12 cellular contexts compared by ENCODE assay signal in genomic region chr6:144647971-144648651, GRCh38.
DNase-seq lines count a peak whose midpoint lies in the region; ATAC-seq and TF ChIP-seq lines count a peak whose summit lies in the region.
"Had no signal": no experiment of that assay in that cellular context is flagged by ENCODE, and none has a peak within 500 bp of the region (broad histone marks: within the 10 kb centered on the region; RNA-seq: fewer than 3 reads in every experiment).

No MANE protein-coding gene starts in this region.

- TF ChIP-seq CTCF in HFFc6 (IDR thresholded peaks at IDR 0.05) (peak; percentile 53), left ventricle myocardium inferior (IDR thresholded peaks at IDR 0.05; ENCODE audit: borderline replicate concordance) (no peak)

- H3K4me3 ChIP-seq in left ventricle myocardium inferior: no peak overlapping the region
- H3K4me3 ChIP-seq: prostate gland had no signal

- H3K27ac Mint-ChIP-seq in HFFc6: no peak overlapping the region
- H3K27ac Mint-ChIP-seq in stimulated activated effector memory CD8-positive, alpha-beta T cell treated with anti-CD3 and anti-CD28 coated beads, Interleukin-12 subunit alpha, Interleukin-12 subunit beta, amount 100 ng/mL, for 72 hours: peak overlapping the region; percentile 26

- H3K4me1 Mint-ChIP-seq in HFFc6 (ENCODE audit: low read depth): peaks cover 29% of the 10 kb centered on the region
- H3K4me1 Mint-ChIP-seq in stimulated activated effector memory CD8-positive, alpha-beta T cell treated with anti-CD3 and anti-CD28 coated beads, Interleukin-12 subunit alpha, Interleukin-12 subunit beta, amount 100 ng/mL, for 72 hours: peaks cover 26% of the 10 kb centered on the region

- no peaks in the 10 kb centered on the region for H3K36me3 ChIP-seq in left ventricle myocardium inferior
- H3K36me3 ChIP-seq: prostate gland had no signal

- H3K27ac ChIP-seq in left ventricle myocardium inferior (replicated peaks): no peak overlapping the region
- H3K27ac ChIP-seq: epithelial cell of prostate, prostate gland had no signal

- no peaks in the 10 kb centered on the region for H3K9me3 Mint-ChIP-seq in HFFc6
- H3K9me3 Mint-ChIP-seq in stimulated activated effector memory CD8-positive, alpha-beta T cell treated with anti-CD3 and anti-CD28 coated beads, Interleukin-12 subunit alpha, Interleukin-12 subunit beta, amount 100 ng/mL, for 72 hours: no peaks in the 10 kb centered on the region

- peaks cover 4% of the 10 kb centered on the region; the same call in 1 of the 2 replicates for H3K36me3 Mint-ChIP-seq in HFFc6 (ENCODE audit: low read depth)
- no peaks in the 10 kb centered on the region for H3K36me3 Mint-ChIP-seq in stimulated activated effector memory CD8-positive, alpha-beta T cell treated with anti-CD3 and anti-CD28 coated beads, Interleukin-12 subunit alpha, Interleukin-12 subunit beta, amount 100 ng/mL, for 72 hours

- ATAC-seq in SK-N-SH treated with all-trans-retinoic acid at 6 μM for 48 hours (no peak), GM18909 (IDR thresholded peaks at IDR 0.05; ENCODE audit: poor library complexity, unreplicated experiment) (no peak)
- ATAC-seq in stimulated activated effector memory CD8-positive, alpha-beta T cell treated with anti-CD3 and anti-CD28 coated beads, Interleukin-12 subunit alpha, Interleukin-12 subunit beta, amount 100 ng/mL, for 72 hours: no peak

- DNase-seq in HFFc6: no peak
- peak; percentile 33 for DNase-seq in inferior parietal cortex (ENCODE audit: extremely low spot score)
- DNase-seq in stimulated activated effector memory CD8-positive, alpha-beta T cell treated with anti-CD3 and anti-CD28 coated beads, Interleukin-12 subunit alpha, Interleukin-12 subunit beta, amount 100 ng/mL, for 72 hours (ENCODE audit: low spot score in 2 of 2): no peak
- no peak for DNase-seq in activated gamma-delta T cell (lab: John Stamatoyannopoulos, UW)
- DNase-seq in left ventricle myocardium inferior: no peak
- DNase-seq: CD4-positive, CD25-positive, alpha-beta regulatory T cell; MV-4-11; NCI-H774 had no signal

- no peaks in the 10 kb centered on the region for H3K9me3 ChIP-seq in left ventricle myocardium inferior (replicated peaks)
- H3K9me3 ChIP-seq: prostate gland had no signal

- no peaks in the 10 kb centered on the region for H3K27me3 Mint-ChIP-seq in HFFc6 (ENCODE audit: insufficient read depth)
- H3K27me3 Mint-ChIP-seq: CD4-positive, CD25-positive, alpha-beta regulatory T cell had no signal

- no peaks in the 10 kb centered on the region for H3K27me3 ChIP-seq in left ventricle myocardium inferior (ENCODE audit: low read depth)

- intact Hi-C loops in left ventricle myocardium inferior (cut with micrococcal nuclease): no loop called here

- H3K4me1 ChIP-seq in left ventricle myocardium inferior: no peaks in the 10 kb centered on the region
- H3K4me1 ChIP-seq: prostate gland had no signal

- H3K4me3 Mint-ChIP-seq in HFFc6: no peak overlapping the region
- H3K4me3 Mint-ChIP-seq in stimulated activated effector memory CD8-positive, alpha-beta T cell treated with anti-CD3 and anti-CD28 coated beads, Interleukin-12 subunit alpha, Interleukin-12 subunit beta, amount 100 ng/mL, for 72 hours: no peak overlapping the region
- H3K4me3 Mint-ChIP-seq: CD4-positive, CD25-positive, alpha-beta regulatory T cell had no signal

TF ChIP-seq in SK-N-SH treated with all-trans-retinoic acid at 6 μM for 48 hours, 23 proteins besides CTCF, POLR2A, EP300 and RAD21:
- TF ChIP-seq ISL1 (CRISPR knock-in tag; IDR thresholded peaks at IDR 0.05) (peak; percentile 55), OSR1 (CRISPR knock-in tag; IDR thresholded peaks at IDR 0.05) (no peak)
